Comparison of ENCODE assay signal across 15 cellular contexts in genomic region chr12:75986001-75986739, GRCh38. TPM values are rescaled to one million over a fixed set of nuclear protein-coding genes. Genes with fewer than 3 reads are reported as not detected.
DNase-seq lines count a peak whose midpoint lies in the region; ATAC-seq and TF ChIP-seq lines count a peak whose summit lies in the region.
"Had no signal": no experiment of that assay in that cellular context is flagged by ENCODE, and none has a peak within 500 bp of the region (broad histone marks: within the 10 kb centered on the region; RNA-seq: fewer than 3 reads in every experiment).

No MANE protein-coding gene starts in this region.

- TF ChIP-seq CTCF in KMS-11 (conservative IDR thresholded peaks at IDR 0.05; ENCODE audit: low read depth, low read length) (no peak), left ventricle myocardium inferior (IDR thresholded peaks at IDR 0.05; ENCODE audit: borderline replicate concordance) (no peak)

- H3K27ac ChIP-seq in KMS-11 (no peak overlapping the region), mesodermal cell (ENCODE audit: low read depth, low read length, severe bottlenecking) (peak overlapping the region; percentile 13), left ventricle myocardium inferior (replicated peaks) (no peak overlapping the region)

- WGBS in mesodermal cell (ENCODE audit: insufficient coverage in 2 of 2), 2 experiments, result 72 to 79% methylated on average over 5 to 6 of the region's 9 CpGs

- H3K4me3 Mint-ChIP-seq in T-helper 17 cell, result no peak overlapping the region
- H3K4me3 Mint-ChIP-seq: CD4-positive, CD25-positive, alpha-beta regulatory T cell; H9 had no signal

- H3K4me1 ChIP-seq in KMS-11 (ENCODE audit: low read depth, poor library complexity, severe bottlenecking) (peaks cover 26% of the 10 kb centered on the region), mesodermal cell (ENCODE audit: control insufficient read depth, insufficient read depth, low read length, poor library complexity, severe bottlenecking) (peaks cover 6% of the 10 kb centered on the region), left ventricle myocardium inferior (peaks cover 21% of the 10 kb centered on the region)

- ATAC-seq in T-helper 17 cell (peak; percentile 71), GM19035 (IDR thresholded peaks at IDR 0.05; ENCODE audit: unreplicated experiment) (no peak)

- H3K36me3 Mint-ChIP-seq in T-helper 17 cell (ENCODE audit: low read depth), result no peaks in the 10 kb centered on the region

- no peaks in the 10 kb centered on the region for H3K27me3 ChIP-seq in KMS-11 (ENCODE audit: insufficient read depth, low read depth)
- H3K27me3 ChIP-seq in left ventricle myocardium inferior (ENCODE audit: low read depth), result no peaks in the 10 kb centered on the region

- H3K27me3 Mint-ChIP-seq in T-helper 17 cell, result peaks cover 5% of the 10 kb centered on the region
- H3K27me3 Mint-ChIP-seq: CD4-positive, CD25-positive, alpha-beta regulatory T cell had no signal

- peak overlapping the region; percentile 33; the same call in 1 of the 2 replicates for H3K4me2 ChIP-seq in KMS-11

- intact Hi-C loops in left ventricle myocardium inferior (cut with micrococcal nuclease), result no loop called here

- peak overlapping the region; percentile 73 for H3K27ac Mint-ChIP-seq in T-helper 17 cell
- H3K27ac Mint-ChIP-seq: H9 had no signal

- peaks cover 31% of the 10 kb centered on the region for H3K4me1 Mint-ChIP-seq in T-helper 17 cell

- H3K9me3 ChIP-seq in T-helper 17 cell (ENCODE audit: control insufficient read depth, low read length, poor library complexity, severe bottlenecking), result no peaks in the 10 kb centered on the region
- H3K9me3 ChIP-seq in mesodermal cell (ENCODE audit: control insufficient read depth, low read length), result no peaks in the 10 kb centered on the region
- peaks cover 11% of the 10 kb centered on the region for H3K9me3 ChIP-seq in left ventricle myocardium inferior (replicated peaks)

- H4K20me1 ChIP-seq in KMS-11 (ENCODE audit: insufficient read depth), result no peaks in the 10 kb centered on the region

- DNase-seq in ELF-1 (ENCODE audit: low read depth, low spot score) (peak; percentile 19), T-helper 17 cell (no peak), left ventricle myocardium inferior (no peak), mucosa of gallbladder (ENCODE audit: low spot score) (no peak)
- no peak for DNase-seq in NK-92 treated with Interleukin-12 subunit alpha and Interleukin-12 subunit beta, amount 100 ng/mL, for 24 hours (lab: John Stamatoyannopoulos, UW)
- DNase-seq: activated naive CD4-positive, alpha-beta T cell; CD4-positive, CD25-positive, alpha-beta regulatory T cell; H9; KBM-7; kidney; NCI-H446 treated with DMSO at 0.1 percent for 48 hours; SW 1271 had no signal

- no peak overlapping the region for H3K9ac ChIP-seq in KMS-11

- no peak overlapping the region for H3K4me3 ChIP-seq in KMS-11 (IDR thresholded peaks at IDR 0.05; ENCODE audit: insufficient read depth, low read depth, low read length)
- no peak overlapping the region for H3K4me3 ChIP-seq in mesodermal cell (ENCODE audit: extremely low read depth, insufficient read depth, low read length, poor library complexity, severe bottlenecking)
- no peak overlapping the region for H3K4me3 ChIP-seq in left ventricle myocardium inferior

- peak overlapping the region; percentile 0; the same call in 1 of the 2 replicates for H2AFZ ChIP-seq in KMS-11 (ENCODE audit: low read depth)

- H3K36me3 ChIP-seq in KMS-11 (ENCODE audit: insufficient read depth) (no peaks in the 10 kb centered on the region), mesodermal cell (ENCODE audit: control insufficient read depth, insufficient read depth, low read length) (no peaks in the 10 kb centered on the region), left ventricle myocardium inferior (no peaks in the 10 kb centered on the region)

- no peaks in the 10 kb centered on the region for H3K79me2 ChIP-seq in KMS-11 (ENCODE audit: insufficient read depth, low read depth)

RNA-seq across cellular contexts. Expression of gene PHLDA1, which starts 45.4 kb away (rescaled TPM):
- 10 to 100 TPM; 22.2 to 23.6 TPM for total RNA-seq in T-helper 17 cell
- polyA plus RNA-seq in mesodermal cell (2013, experiment 1 of 2), result 63.2 TPM
- polyA plus RNA-seq in mesodermal cell (2013, experiment 2 of 2), result 59.5 TPM
- total RNA-seq in left ventricle myocardium inferior, result 22.8 TPM
- 5.2 TPM for total RNA-seq in mucosa of gallbladder
